ENCODE assay signal across 7 cellular contexts in the genomic region with DNA sequence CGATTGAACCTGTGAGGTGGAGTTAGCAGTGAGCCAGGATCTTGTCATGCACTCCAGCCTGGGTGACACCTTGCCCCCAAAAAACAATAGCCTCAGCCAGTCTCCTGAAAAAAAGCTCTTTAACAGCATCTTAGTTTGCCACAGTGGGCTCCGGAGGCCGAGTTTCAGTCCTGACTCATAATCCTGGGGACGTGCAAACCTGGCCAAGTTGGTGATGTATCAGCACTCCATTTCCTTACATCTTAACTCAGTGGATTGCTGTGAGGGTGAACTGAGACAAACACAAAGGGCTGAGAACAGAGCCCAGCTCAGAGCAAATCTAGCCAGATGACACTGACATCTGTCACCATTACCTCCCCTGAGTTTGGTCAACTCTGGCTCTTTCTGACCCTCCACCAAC.
DNase-seq lines count a peak whose midpoint lies in the region; ATAC-seq, FAIRE-seq and TF ChIP-seq lines count a peak whose summit lies in the region.
"Not testable (repeated sequence)": the region's sequence is repeated elsewhere in the genome, so short reads cannot be mapped to it uniquely, and the experiment has no call there.

No MANE protein-coding gene starts in this region.

- TF ChIP-seq CTCF in IMR-90 (conservative IDR thresholded peaks at IDR 0.05; ENCODE audit: low read depth, low read length); astrocyte of the cerebellum (IDR thresholded peaks at IDR 0.05; ENCODE audit: low read depth, low read length, missing control alignments); fibroblast of the aortic adventitia (IDR thresholded peaks at IDR 0.05; ENCODE audit: insufficient read depth, low read length): not testable (repeated sequence)

- not testable (repeated sequence) for H3K23ac ChIP-seq in IMR-90 (ENCODE audit: low read depth, low read length)

- H2BK120ac ChIP-seq in IMR-90 (ENCODE audit: low read depth, low read length) = not testable (repeated sequence)

- not testable (repeated sequence) for H4K91ac ChIP-seq in IMR-90 (ENCODE audit: insufficient read depth, low read depth, low read length)

- H2BK20ac ChIP-seq in IMR-90 (ENCODE audit: low read depth, low read length) = not testable (repeated sequence)

- POLR2A ChIA-PET in IMR-90 (lab: Charles Lee; ENCODE audit: unreplicated experiment) = not testable (repeated sequence)

- not testable (repeated sequence) for H3K4ac ChIP-seq in IMR-90 (ENCODE audit: low read depth, low read length)

- not testable (repeated sequence) for H3K9me1 ChIP-seq in IMR-90 (ENCODE audit: insufficient read depth, low read length)

- H4K8ac ChIP-seq in IMR-90 (ENCODE audit: low read depth in 2 of 2, low read length in 2 of 2) = not testable (repeated sequence)

- H3K56ac ChIP-seq in IMR-90 (ENCODE audit: extremely low read depth, insufficient read depth, low read length) = not testable (repeated sequence)

- peak overlapping the region; percentile 57 for H3K27ac Mint-ChIP-seq in activated CD4-positive, alpha-beta T cell treated with anti-CD3 and anti-CD28 coated beads, Interleukin-2, amount 10 ng/mL, durations not matched to agents 24 days and 14 days

- H3K4me3 Mint-ChIP-seq in activated CD4-positive, alpha-beta T cell treated with anti-CD3 and anti-CD28 coated beads, Interleukin-2, amount 10 ng/mL, durations not matched to agents 24 days and 14 days = not testable (repeated sequence)

- ATAC-seq in IMR-90 (ENCODE audit: low read depth) = not testable (repeated sequence)
- peak; percentile 23 for ATAC-seq in stimulated activated naive CD8-positive, alpha-beta T cell treated with anti-CD3 and anti-CD28 coated beads, Interleukin-15, Interleukin-2, amounts not matched to agents 100 U/mL and 50 U/mL, for 24 hours

- not testable (repeated sequence) for H2AFZ ChIP-seq in IMR-90 (replicated peaks; ENCODE audit: low read length, poor library complexity)

- not testable (repeated sequence) for H2AK9ac ChIP-seq in IMR-90 (replicated peaks; ENCODE audit: low read depth, low read length, poor library complexity)

- H3K27me3 ChIP-seq in IMR-90 (ENCODE audit: control insufficient read depth, insufficient read depth, low read length) = not testable (repeated sequence)

- H3K9ac ChIP-seq in IMR-90 (ENCODE audit: low read depth, low read length) = not testable (repeated sequence)

- H2AK5ac ChIP-seq in IMR-90 (ENCODE audit: low read depth, low read length) = not testable (repeated sequence)

- H3K36me3 Mint-ChIP-seq in activated CD4-positive, alpha-beta T cell treated with anti-CD3 and anti-CD28 coated beads, Interleukin-2, amount 10 ng/mL, durations not matched to agents 24 days and 14 days (ENCODE audit: low read depth) = peaks cover 40% of the 10 kb centered on the region

- H3K79me1 ChIP-seq in IMR-90 (ENCODE audit: low read depth in 1 of 2, low read length in 2 of 2) = not testable (repeated sequence)

- H3K14ac ChIP-seq in IMR-90 (replicated peaks; ENCODE audit: low read depth, low read length) = not testable (repeated sequence)

- not testable (repeated sequence) for TF ChIP-seq RAD21 in IMR-90 (IDR thresholded peaks at IDR 0.05; ENCODE audit: low read length)

- peak; percentile 20 for FAIRE-seq in GM12891 (lab: Jason Lieb, UNC)

- intact Hi-C loops in IMR-90 (cut with micrococcal nuclease); activated CD4-positive, alpha-beta T cell treated with anti-CD3 and anti-CD28 coated beads, Interleukin-2, amount 10 ng/mL, durations not matched to agents 24 days and 14 days (cut with micrococcal nuclease): not testable (repeated sequence)

- H3K4me1 Mint-ChIP-seq in activated CD4-positive, alpha-beta T cell treated with anti-CD3 and anti-CD28 coated beads, Interleukin-2, amount 10 ng/mL, durations not matched to agents 24 days and 14 days = not testable (repeated sequence)

- not testable (repeated sequence) for TF ChIP-seq POLR2A in GM12891 (IDR thresholded peaks at IDR 0.05; ENCODE audit: low read depth, low read length); IMR-90 (IDR thresholded peaks at IDR 0.05; ENCODE audit: low read depth, low read length)

- dilution Hi-C loops in IMR-90 (cut with HindIII; ENCODE audit: low sequenced_read_pairs, unreplicated experiment) = not testable (repeated sequence)

- not testable (repeated sequence) for H4K5ac ChIP-seq in IMR-90 (ENCODE audit: low read depth, low read length)

- not testable (repeated sequence) for H3K36me3 ChIP-seq in IMR-90 (ENCODE audit: control insufficient read depth, insufficient read depth, low read length)

- H3K27ac ChIP-seq in IMR-90 (ENCODE audit: insufficient read depth, low read length) = not testable (repeated sequence)

- H2BK15ac ChIP-seq in IMR-90 (ENCODE audit: low read depth, low read length) = not testable (repeated sequence)

- in situ Hi-C loops in IMR-90 (cut with MboI; ENCODE audit: low sequenced_read_pairs); astrocyte of the cerebellum (cut with HindIII; ENCODE audit: low sequenced_read_pairs): not testable (repeated sequence)

- H3K9me3 ChIP-seq in IMR-90 (ENCODE audit: control insufficient read depth, insufficient read depth, low read length) = not testable (repeated sequence)

- not testable (repeated sequence) for H3K4me2 ChIP-seq in IMR-90 (ENCODE audit: low read depth, low read length)

- not testable (repeated sequence) for H3K9me3 Mint-ChIP-seq in activated CD4-positive, alpha-beta T cell treated with anti-CD3 and anti-CD28 coated beads, Interleukin-2, amount 10 ng/mL, durations not matched to agents 24 days and 14 days

- not testable (repeated sequence) for H3K27me3 Mint-ChIP-seq in activated CD4-positive, alpha-beta T cell treated with anti-CD3 and anti-CD28 coated beads, Interleukin-2, amount 10 ng/mL, durations not matched to agents 24 days and 14 days

- CTCF ChIA-PET in IMR-90 (lab: Yijun Ruan, JAX) = not testable (repeated sequence)

- no CpG with 5 or more reads among the region's 4 CpGs for WGBS in IMR-90 (ENCODE audit: extremely low coverage in 2 of 2, insufficient read length in 1 of 2), 2 experiments

- H3K18ac ChIP-seq in IMR-90 (ENCODE audit: low read depth, low read length) = not testable (repeated sequence)

- H4K20me1 ChIP-seq in IMR-90 (ENCODE audit: insufficient read depth, low read length) = not testable (repeated sequence)

- DNase-seq in GM12891 (ENCODE audit: insufficient read length, low spot score); stimulated activated naive CD8-positive, alpha-beta T cell treated with anti-CD3 and anti-CD28 coated beads, Interleukin-15, Interleukin-2, amounts not matched to agents 100 U/mL and 50 U/mL, for 24 hours: not testable (repeated sequence)
- DNase-seq in IMR-90 (peak; percentile 61), astrocyte of the cerebellum (ENCODE audit: low read depth) (peak; percentile 39), dermis blood vessel endothelial cell (peak; percentile 11), fibroblast of the aortic adventitia (ENCODE audit: low read depth) (peak; percentile 53)
- DNase-seq in activated CD4-positive, alpha-beta T cell treated with anti-CD3 and anti-CD28 coated beads, Interleukin-2, amount 10 ng/mL, durations not matched to agents 24 days and 14 days = peak; percentile 54

- H3K4me3 ChIP-seq in IMR-90 (ENCODE audit: insufficient read depth, low read depth, low read length); astrocyte of the cerebellum (ENCODE audit: low read depth, low read length); fibroblast of the aortic adventitia (ENCODE audit: low read depth, low read length): not testable (repeated sequence)

- BruUV-seq in IMR-90 (replicated peaks; lab: Mats Ljungman, UMichigan) = not testable (repeated sequence)

- H3K4me1 ChIP-seq in IMR-90 (ENCODE audit: control insufficient read depth, insufficient read depth, low read length) = not testable (repeated sequence)

- H2BK5ac ChIP-seq in IMR-90 (ENCODE audit: low read depth, low read length, poor library complexity, severe bottlenecking) = not testable (repeated sequence)
